In genomic region chr16:49793244-49793643, GRCh38 we compare ENCODE assay signal across 35 cellular contexts.
"Had no signal": no experiment of that assay in that cellular context is flagged by ENCODE, and none has a peak within 500 bp of the region (broad histone marks: within the 10 kb centered on the region; RNA-seq: fewer than 3 reads in every experiment).

No MANE protein-coding gene starts in this region.

- H3K4me3 Mint-ChIP-seq: activated B cell treated with CpG ODN at 0.5 μM for 24 hours; activated CD8-positive, alpha-beta memory T cell treated with anti-CD3 and anti-CD28 coated beads, Interleukin-2, amount 10 ng/mL, durations not matched to agents 7 days and 5 days; activated CD8-positive, alpha-beta T cell treated with anti-CD3 and anti-CD28 coated beads for 36 hours; activated naive CD4-positive, alpha-beta T cell treated with anti-CD3 and anti-CD28 coated beads for 36 hours; activated naive CD4-positive, alpha-beta T cell treated with anti-CD3 and anti-CD28 coated beads, Interleukin-2, amount 50 U/mL, for 24 hours; activated naive CD8-positive, alpha-beta T cell treated with anti-CD3 and anti-CD28 coated beads for 36 hours; activated naive CD8-positive, alpha-beta T cell treated with anti-CD3 and anti-CD28 coated beads, Interleukin-2, amount 50 U/mL, for 24 hours; activated T-helper 1 cell treated with anti-CD3 and anti-CD28 coated beads, Interleukin-12 subunit alpha, Interleukin-12 subunit beta, Interleukin-2, Interleukin-4 antibody, amounts not matched to agents 30 ng/mL and 10 ng/mL and 1 ng/mL, durations not matched to agents 14 hours and 24 hours and 36 hours; endodermal cell; T-helper 17 cell; T-helper 2 cell treated with Interferon-gamma antibody and Interleukin-4, amounts not matched to agents 5 μg/mL and 100 μg/mL, for 36 hours had no signal

- FAIRE-seq: colon, frontal cortex had no signal

- ATAC-seq: activated CD4-positive, CD25-positive, alpha-beta regulatory T cell treated with anti-CD3 and anti-CD28 coated beads, Interleukin-2, amount 50 U/mL, for 24 hours; activated CD8-positive, alpha-beta memory T cell treated with anti-CD3 and anti-CD28 coated beads, Interleukin-2, amount 10 ng/mL, durations not matched to agents 7 days and 5 days; activated CD8-positive, alpha-beta T cell treated with anti-CD3 and anti-CD28 coated beads for 36 hours; activated naive CD8-positive, alpha-beta T cell treated with anti-CD3 and anti-CD28 coated beads, Interleukin-2, amount 50 U/mL, for 24 hours; body of pancreas; esophagus mucosa; T-helper 17 cell had no signal

- H3K4me1 ChIP-seq: adrenal gland, body of pancreas had no signal

- H3K36me3 Mint-ChIP-seq: activated CD8-positive, alpha-beta memory T cell treated with anti-CD3 and anti-CD28 coated beads, Interleukin-2, amount 10 ng/mL, durations not matched to agents 7 days and 5 days; activated naive CD4-positive, alpha-beta T cell treated with anti-CD3 and anti-CD28 coated beads, Interleukin-2, amount 50 U/mL, for 24 hours; activated naive CD8-positive, alpha-beta T cell treated with anti-CD3 and anti-CD28 coated beads for 36 hours had no signal

- H3K36me3 ChIP-seq: adrenal gland, WERI-Rb-1 had no signal

- H3K27ac ChIP-seq: adrenal gland, body of pancreas, WERI-Rb-1 had no signal

- H3K9me3 Mint-ChIP-seq: activated CD8-positive, alpha-beta T cell treated with anti-CD3 and anti-CD28 coated beads for 36 hours; activated naive CD4-positive, alpha-beta T cell treated with anti-CD3 and anti-CD28 coated beads for 36 hours; activated naive CD4-positive, alpha-beta T cell treated with anti-CD3 and anti-CD28 coated beads, Interleukin-2, amount 50 U/mL, for 24 hours; activated naive CD8-positive, alpha-beta T cell treated with anti-CD3 and anti-CD28 coated beads for 36 hours; activated naive CD8-positive, alpha-beta T cell treated with anti-CD3 and anti-CD28 coated beads, Interleukin-2, amount 50 U/mL, for 24 hours; activated T-helper 1 cell treated with anti-CD3 and anti-CD28 coated beads, Interleukin-12 subunit alpha, Interleukin-12 subunit beta, Interleukin-2, Interleukin-4 antibody, amounts not matched to agents 30 ng/mL and 10 ng/mL and 1 ng/mL, durations not matched to agents 14 hours and 24 hours and 36 hours; activated T-helper 2 cell treated with anti-CD3 and anti-CD28 coated beads, Interferon-gamma antibody, Interleukin-2, Interleukin-4, amounts not matched to agents 10 μg/mL and 5 μg/mL and 100 μg/mL, durations not matched to agents 14 hours and 24 hours and 36 hours; endodermal cell; T-helper 2 cell treated with Interferon-gamma antibody and Interleukin-4, amounts not matched to agents 5 μg/mL and 100 μg/mL, for 36 hours had no signal

- DNase-seq: activated B cell treated with CpG ODN at 0.5 μM for 24 hours; activated CD4-positive, alpha-beta T cell treated with anti-CD3 and anti-CD28 coated beads for 48 hours; activated CD4-positive, alpha-beta T cell treated with anti-CD3 and anti-CD28 coated beads, Interleukin-2, amount 50 U/mL, for 1 hour; activated CD4-positive, alpha-beta T cell treated with anti-CD3 and anti-CD28 coated beads, Interleukin-2, amount 50 U/mL, for 48 hours; activated CD8-positive, alpha-beta memory T cell treated with anti-CD3 and anti-CD28 coated beads, Interleukin-2, amount 10 ng/mL, durations not matched to agents 7 days and 5 days; activated CD8-positive, alpha-beta memory T cell treated with anti-CD3 and anti-CD28 coated beads, Interleukin-2, amount 50 U/mL, for 4 hours; activated CD8-positive, alpha-beta T cell treated with anti-CD3 and anti-CD28 coated beads for 36 hours; activated effector memory CD4-positive, alpha-beta T cell treated with anti-CD3 and anti-CD28 coated beads, Interleukin-2, amount 50 U/mL, for 16 hours; activated naive CD4-positive, alpha-beta T cell treated with anti-CD3 and anti-CD28 coated beads for 36 hours; activated naive CD8-positive, alpha-beta T cell treated with anti-CD3 and anti-CD28 coated beads for 36 hours; activated naive CD8-positive, alpha-beta T cell treated with anti-CD3 and anti-CD28 coated beads, Interleukin-2, amount 50 U/mL, for 24 hours; activated T-cell treated with anti-CD3 and anti-CD28 coated beads, Interleukin-2, amount 50 U/mL, for 1 hour; activated T-cell treated with anti-CD3 and anti-CD28 coated beads, Interleukin-2, amount 50 U/mL, for 48 hours; adrenal gland; amygdala; aorta; body of pancreas; caudate nucleus; cortex of kidney; dermis blood vessel endothelial cell; effector memory CD4-positive, alpha-beta T cell; endodermal cell; foreskin fibroblast; head of caudate nucleus; T-helper 17 cell; T1000; WERI-Rb-1 had no signal

- H3K4me1 Mint-ChIP-seq: activated B cell treated with CpG ODN at 0.5 μM for 24 hours; activated CD8-positive, alpha-beta memory T cell treated with anti-CD3 and anti-CD28 coated beads, Interleukin-2, amount 10 ng/mL, durations not matched to agents 7 days and 5 days; activated naive CD4-positive, alpha-beta T cell treated with anti-CD3 and anti-CD28 coated beads, Interleukin-2, amount 50 U/mL, for 24 hours; activated naive CD8-positive, alpha-beta T cell treated with anti-CD3 and anti-CD28 coated beads for 36 hours; activated naive CD8-positive, alpha-beta T cell treated with anti-CD3 and anti-CD28 coated beads, Interleukin-2, amount 50 U/mL, for 24 hours; T-helper 17 cell had no signal

- H3K27me3 ChIP-seq: adrenal gland, body of pancreas had no signal

- H3K4me3 ChIP-seq: adrenal gland, body of pancreas had no signal

- H3K9me3 ChIP-seq: adrenal gland, body of pancreas had no signal

- H3K27me3 Mint-ChIP-seq: activated CD8-positive, alpha-beta memory T cell treated with anti-CD3 and anti-CD28 coated beads, Interleukin-2, amount 10 ng/mL, durations not matched to agents 7 days and 5 days; activated CD8-positive, alpha-beta T cell treated with anti-CD3 and anti-CD28 coated beads for 36 hours; activated naive CD4-positive, alpha-beta T cell treated with anti-CD3 and anti-CD28 coated beads, Interleukin-2, amount 50 U/mL, for 24 hours; activated naive CD8-positive, alpha-beta T cell treated with anti-CD3 and anti-CD28 coated beads for 36 hours; activated naive CD8-positive, alpha-beta T cell treated with anti-CD3 and anti-CD28 coated beads, Interleukin-2, amount 50 U/mL, for 24 hours had no signal

- H3K27ac Mint-ChIP-seq: activated B cell treated with CpG ODN at 0.5 μM for 24 hours; activated CD8-positive, alpha-beta memory T cell treated with anti-CD3 and anti-CD28 coated beads, Interleukin-2, amount 10 ng/mL, durations not matched to agents 7 days and 5 days; activated CD8-positive, alpha-beta T cell treated with anti-CD3 and anti-CD28 coated beads for 36 hours; activated naive CD4-positive, alpha-beta T cell treated with anti-CD3 and anti-CD28 coated beads for 36 hours; activated naive CD4-positive, alpha-beta T cell treated with anti-CD3 and anti-CD28 coated beads, Interleukin-2, amount 50 U/mL, for 24 hours; activated naive CD8-positive, alpha-beta T cell treated with anti-CD3 and anti-CD28 coated beads for 36 hours; activated naive CD8-positive, alpha-beta T cell treated with anti-CD3 and anti-CD28 coated beads, Interleukin-2, amount 50 U/mL, for 24 hours; activated T-helper 1 cell treated with anti-CD3 and anti-CD28 coated beads, Interleukin-12 subunit alpha, Interleukin-12 subunit beta, Interleukin-2, Interleukin-4 antibody, amounts not matched to agents 30 ng/mL and 10 ng/mL and 1 ng/mL, durations not matched to agents 14 hours and 24 hours and 36 hours; activated T-helper 2 cell treated with anti-CD3 and anti-CD28 coated beads, Interferon-gamma antibody, Interleukin-2, Interleukin-4, amounts not matched to agents 10 μg/mL and 5 μg/mL and 100 μg/mL, durations not matched to agents 14 hours and 24 hours and 36 hours; endodermal cell; T-helper 17 cell; T-helper 2 cell treated with Interferon-gamma antibody and Interleukin-4, amounts not matched to agents 5 μg/mL and 100 μg/mL, for 36 hours had no signal
